1 cellular context compared by ENCODE assay signal in the genomic region with DNA sequence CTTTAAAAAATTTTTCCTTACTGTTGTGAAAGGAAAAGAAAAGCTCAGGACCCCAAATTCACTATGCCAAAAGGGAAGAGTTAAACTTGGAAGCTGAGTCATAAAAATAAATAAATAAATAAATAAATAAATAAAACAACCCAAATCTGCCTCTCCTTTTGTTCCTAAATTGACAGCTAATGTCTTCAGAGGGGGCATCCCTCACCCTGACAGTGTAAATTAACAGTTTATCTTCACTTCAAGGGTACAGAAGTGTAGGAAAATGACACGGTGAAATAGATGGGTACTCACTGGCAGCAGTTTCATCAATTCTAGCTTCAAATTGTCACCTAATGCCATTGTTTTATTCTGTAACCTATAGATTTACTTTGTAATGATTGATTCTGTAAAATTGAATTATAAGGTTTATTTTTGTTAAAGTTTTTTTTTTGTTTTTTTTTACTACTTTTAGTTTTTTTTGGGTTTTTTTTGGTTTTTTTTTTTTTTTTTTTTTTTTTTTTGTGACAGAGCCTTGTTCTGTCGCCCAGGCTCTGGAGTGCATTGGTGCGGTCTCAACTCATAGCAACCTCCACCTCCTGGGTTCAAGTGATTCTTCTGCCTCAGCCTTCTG.
TF ChIP-seq lines count a peak whose summit lies in the region.

No MANE protein-coding gene starts in this region.

TF ChIP-seq in K562, 482 proteins besides CTCF, POLR2A, EP300 and RAD21:
- TF ChIP-seq GTF2E2 (tag; IDR thresholded peaks at IDR 0.05) = 0 out of 2 replicates have a peak, but pooled peaks have one; percentile 22
- TF ChIP-seq TEAD4 (IDR thresholded peaks at IDR 0.05; ENCODE audit: low read length) = no peak
- TF ChIP-seq TEAD4 (CRISPR knock-in tag; IDR thresholded peaks at IDR 0.05; ENCODE audit: borderline replicate concordance) = no peak
